Comparison of ENCODE assay signal across 1 cellular context in the genomic region with DNA sequence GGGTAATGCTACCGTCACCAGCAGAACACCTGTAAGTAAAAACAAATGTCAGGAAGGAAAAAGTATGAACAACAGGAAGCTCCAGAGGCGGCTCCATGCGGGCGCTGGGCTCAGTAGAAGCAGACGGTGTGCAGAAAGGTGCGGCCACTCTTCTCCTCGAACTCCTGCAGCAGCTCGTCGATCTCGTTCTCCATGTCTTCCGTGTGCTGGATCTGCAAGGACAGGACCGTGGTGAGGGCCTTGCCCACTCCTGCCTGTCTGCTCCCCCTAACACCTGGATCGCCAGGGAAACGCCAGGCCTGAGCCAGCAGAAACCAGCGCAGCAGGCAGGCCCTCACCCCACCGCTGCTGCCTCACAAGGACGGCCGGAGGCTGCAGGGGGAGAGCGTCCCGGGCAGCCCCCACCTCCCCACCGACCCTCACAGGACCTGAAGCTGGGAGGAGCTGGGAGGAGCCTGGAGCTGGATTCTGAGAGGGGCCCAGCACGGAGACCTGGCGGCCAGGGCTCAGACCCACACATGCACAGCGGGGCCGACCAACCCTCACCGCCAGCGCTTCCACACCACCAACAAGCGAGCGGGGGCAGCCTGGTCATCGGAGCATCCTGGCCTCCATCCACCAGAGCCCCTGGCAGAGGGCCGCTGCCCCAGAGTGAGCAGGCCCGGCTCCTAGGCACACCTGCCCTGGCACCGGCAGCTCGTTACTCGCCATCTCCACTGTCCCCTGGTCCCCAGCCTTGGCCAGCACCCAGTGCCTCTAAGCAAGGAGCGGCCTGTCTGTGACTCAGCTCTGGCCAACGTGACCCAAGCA.
A peak's percentile ranks its signal among the peaks of the same experiment; 100 is the strongest.
TF ChIP-seq lines count a peak whose summit lies in the region.

No MANE protein-coding gene starts in this region.

TF ChIP-seq in K562, 482 proteins besides CTCF, POLR2A, EP300 and RAD21:
- no peak for TF ChIP-seq HOMEZ (CRISPR knock-in tag; IDR thresholded peaks at IDR 0.05)
- TF ChIP-seq RBM22 (IDR thresholded peaks at IDR 0.05; ENCODE audit: low read depth, low read length, poor library complexity, severe bottlenecking), result peak; percentile 72
- no peak for TF ChIP-seq ZNF311 (CRISPR knock-in tag; IDR thresholded peaks at IDR 0.05)
